ENCODE assay signal across 17 cellular contexts in genomic region chrX:134626434-134626833, GRCh38. TPM values are rescaled to one million over a fixed set of nuclear protein-coding genes. Genes with fewer than 3 reads are reported as not detected.
DNase-seq lines count a peak whose midpoint lies in the region; ATAC-seq and TF ChIP-seq lines count a peak whose summit lies in the region.
"Had no signal": no experiment of that assay in that cellular context is flagged by ENCODE, and none has a peak within 500 bp of the region (broad histone marks: within the 10 kb centered on the region; RNA-seq: fewer than 3 reads in every experiment).

No MANE protein-coding gene starts in this region.

- no peak for TF ChIP-seq POLR2A in esophagus squamous epithelium (IDR thresholded peaks at IDR 0.05)

- H4K8ac ChIP-seq in mesendoderm (ENCODE audit: low read depth, low read length), result no peak overlapping the region

- peaks cover 25% of the 10 kb centered on the region for H3F3A ChIP-seq in GM23248 (ENCODE audit: insufficient read depth)

- H3K4ac ChIP-seq in mesendoderm (ENCODE audit: low read depth, low read length), result no peak overlapping the region

- DNase-seq in BE2C (peak; percentile 29), GM23248 (peak; percentile 18), MCF 10A (ENCODE audit: unreplicated experiment) (peak; percentile 74), left cardiac atrium (no peak), mesendoderm (no peak), GM20000 (ENCODE audit: low spot score) (no peak), SW480 (ENCODE audit: low spot score) (no peak), esophagus squamous epithelium (lab: John Stamatoyannopoulos, UW) (no peak)
- DNase-seq: CD4-positive, CD25-positive, alpha-beta regulatory T cell; DMS79; GDM1; KG1; NCI-H1417; NCI-H2029 treated with DMSO at 0.1 percent for 48 hours; NCI-H2227 treated with DMSO at 0.1 percent for 48 hours; NCI-H526 treated with DMSO at 0.1 percent for 48 hours; SW 1271 had no signal

- H3K9me3 ChIP-seq in BE2C, result no peaks in the 10 kb centered on the region
- no peaks in the 10 kb centered on the region for H3K9me3 ChIP-seq in GM23248 (ENCODE audit: low read depth)
- H3K9me3 ChIP-seq in esophagus squamous epithelium, result no peaks in the 10 kb centered on the region

- H3K4me3 ChIP-seq in BE2C (ENCODE audit: low read depth, low read length), result no peak overlapping the region
- H3K4me3 ChIP-seq in GM23248, result no peak overlapping the region
- no peak overlapping the region for H3K4me3 ChIP-seq in mesendoderm (ENCODE audit: low read length)
- H3K4me3 ChIP-seq in esophagus squamous epithelium, result no peak overlapping the region

- H3K4me1 ChIP-seq in BE2C (no peaks in the 10 kb centered on the region), GM23248 (ENCODE audit: insufficient read depth) (peaks cover 46% of the 10 kb centered on the region), mesendoderm (ENCODE audit: control insufficient read depth, low read depth, low read length) (no peaks in the 10 kb centered on the region), esophagus squamous epithelium (peaks cover 0 to 20% (median 0%) of the 10 kb centered on the region in 3 donors)

- H3K4me2 ChIP-seq in GM23248 (ENCODE audit: unreplicated experiment) (no peak overlapping the region), mesendoderm (ENCODE audit: low read length) (no peak overlapping the region)

- no peak overlapping the region for H2BK120ac ChIP-seq in mesendoderm (ENCODE audit: low read depth, low read length)

- H2BK15ac ChIP-seq in mesendoderm (replicated peaks; ENCODE audit: low read depth), result no peak overlapping the region

- no peaks in the 10 kb centered on the region for H3K9me2 ChIP-seq in GM23248 (ENCODE audit: insufficient read depth)

- H3K18ac ChIP-seq in mesendoderm (ENCODE audit: low read length), result no peak overlapping the region

- H3K9ac ChIP-seq in GM23248 (no peak overlapping the region), mesendoderm (ENCODE audit: low read length) (no peak overlapping the region)

- POLR2A ChIA-PET in MCF 10A (lab: Yijun Ruan, JAX), result interaction anchor here (0.7 to 1.8 kb wide), 5 partner anchors 9 to 39 kb away, joined by 3 to 7 read pairs (median 3); no protein-coding TSS in a partner anchor

- no peak for TF ChIP-seq CTCF in BE2C (IDR thresholded peaks at IDR 0.05; ENCODE audit: low read depth, low read length)
- no peak for TF ChIP-seq CTCF in MCF 10A (IDR thresholded peaks at IDR 0.05; ENCODE audit: unreplicated experiment)
- TF ChIP-seq CTCF in GM20000 (IDR thresholded peaks at IDR 0.05; ENCODE audit: extremely low read depth, missing control alignments), result no peak
- TF ChIP-seq CTCF in esophagus squamous epithelium (IDR thresholded peaks at IDR 0.05), result no peak

- no peak overlapping the region for H4K5ac ChIP-seq in mesendoderm (ENCODE audit: low read length)

- no peak overlapping the region for H3K23ac ChIP-seq in mesendoderm (ENCODE audit: low read length)

- ATAC-seq in left cardiac atrium, result peak; percentile 52 to 69

- H3K27ac ChIP-seq in GM23248 (no peak overlapping the region), mesendoderm (ENCODE audit: low read depth, low read length) (no peak overlapping the region), esophagus squamous epithelium (no peak overlapping the region)

- H3K36me3 ChIP-seq in BE2C, result no peaks in the 10 kb centered on the region
- H3K36me3 ChIP-seq in GM23248 (ENCODE audit: low read depth), result no peaks in the 10 kb centered on the region
- H3K36me3 ChIP-seq in mesendoderm (ENCODE audit: control insufficient read depth, insufficient read depth, low read length), result no peaks in the 10 kb centered on the region
- no peaks in the 10 kb centered on the region for H3K36me3 ChIP-seq in esophagus squamous epithelium

- H2AFZ ChIP-seq in GM23248, result no peak overlapping the region

- H3K27ac Mint-ChIP-seq in MCF 10A (ENCODE audit: low read depth, unreplicated experiment), result no peak overlapping the region
- H3K27ac Mint-ChIP-seq: CD4-positive, CD25-positive, alpha-beta regulatory T cell had no signal

- H2BK5ac ChIP-seq in mesendoderm (ENCODE audit: low read length), result no peak overlapping the region

- H3K79me1 ChIP-seq in mesendoderm (ENCODE audit: low read length), result no peaks in the 10 kb centered on the region

- no peaks in the 10 kb centered on the region for H4K20me1 ChIP-seq in GM23248 (ENCODE audit: insufficient read depth)

- CTCF ChIA-PET in MCF 10A (lab: Yijun Ruan, JAX), result no interaction called here

- BruUV-seq in MCF 10A (replicated peaks; lab: Mats Ljungman, UMichigan), result no TSS peak

- H3K9me3 Mint-ChIP-seq in MCF 10A (ENCODE audit: unreplicated experiment), result no peaks in the 10 kb centered on the region
- H3K9me3 Mint-ChIP-seq: CD4-positive, CD25-positive, alpha-beta regulatory T cell had no signal

- intact Hi-C loops in MCF 10A (cut with micrococcal nuclease), result no loop called here
- intact Hi-C loops in left cardiac atrium (cut with DNase I), result no loop called here
- intact Hi-C loops in esophagus squamous epithelium (cut with DNase I), result no loop called here

- in situ Hi-C loops in GM23248 (cut with MboI), result no loop called here

- H2AK5ac ChIP-seq in mesendoderm (ENCODE audit: low read length), result no peak overlapping the region

- no peak overlapping the region for H3K4me3 Mint-ChIP-seq in MCF 10A (ENCODE audit: unreplicated experiment)
- H3K4me3 Mint-ChIP-seq: CD4-positive, CD25-positive, alpha-beta regulatory T cell had no signal

- H3K27me3 ChIP-seq in BE2C (no peaks in the 10 kb centered on the region), GM23248 (replicated peaks; ENCODE audit: insufficient read depth) (no peaks in the 10 kb centered on the region), mesendoderm (ENCODE audit: insufficient read depth, low read length, poor library complexity) (no peaks in the 10 kb centered on the region), esophagus squamous epithelium (no peaks in the 10 kb centered on the region)

- H3K36me3 Mint-ChIP-seq in MCF 10A (ENCODE audit: insufficient read depth, unreplicated experiment), result no peaks in the 10 kb centered on the region
- H3K36me3 Mint-ChIP-seq: CD4-positive, CD25-positive, alpha-beta regulatory T cell had no signal

- no peaks in the 10 kb centered on the region for H3K79me2 ChIP-seq in GM23248 (ENCODE audit: insufficient read depth)
- no peaks in the 10 kb centered on the region for H3K79me2 ChIP-seq in mesendoderm (ENCODE audit: control insufficient read depth, insufficient read depth, low read length)

- no peaks in the 10 kb centered on the region for H3K27me3 Mint-ChIP-seq in MCF 10A (ENCODE audit: insufficient read depth, unreplicated experiment)

- H3K56ac ChIP-seq in mesendoderm (ENCODE audit: low read length), result no peak overlapping the region

- H3K4me1 Mint-ChIP-seq in MCF 10A (ENCODE audit: insufficient read depth, unreplicated experiment), result peaks cover 18% of the 10 kb centered on the region

RNA-seq across cellular contexts. Expression of gene PLAC1, which starts 31.8 kb away (rescaled TPM):
- 7.8 TPM for polyA plus RNA-seq in BE2C (2012; ENCODE audit: insufficient read depth, insufficient read length, low read depth)
- 0.63 TPM in 1 of 2 replicates, not detected in the other for total RNA-seq in GM23248 (2014; rRNA removed; shearing (Covaris generic))
- not detected in 2 replicates for polyA plus RNA-seq in GM23248 (2016; fragmentation: Nextera tagmentation; extraction: Ambion mirVana)
- total RNA-seq in MCF 10A (2022) (0.83 and 0.91 TPM in 2 replicates), left cardiac atrium (not detected), esophagus squamous epithelium (under 1 TPM in 1 of 4 donors, not detected in 3; 0.38 TPM)
- 0.56 TPM for polyA plus RNA-seq in mesendoderm (2013, experiment 1 of 2)
- 0.70 TPM for polyA plus RNA-seq in mesendoderm (2013, experiment 2 of 2)
- total RNA-seq: CD4-positive, CD25-positive, alpha-beta regulatory T cell had no signal
- polyA plus RNA-seq: CD4-positive, CD25-positive, alpha-beta regulatory T cell had no signal

Comparison
In these comparisons a context has a peak if more than half of its experiments do, and no peak if none do; other contexts are left out.
1. DNase-seq: peak in BE2C (single experiment), GM23248 (single experiment) and MCF 10A (single experiment); none in left cardiac atrium (single experiment), mesendoderm (single experiment), GM20000 (single experiment), SW480 (single experiment) and esophagus squamous epithelium (single experiment).